19 cellular contexts compared by ENCODE assay signal in genomic region chr22:22756109-22756508, GRCh38.
"Had no signal": no experiment of that assay in that cellular context is flagged by ENCODE, and none has a peak within 500 bp of the region (broad histone marks: within the 10 kb centered on the region; RNA-seq: fewer than 3 reads in every experiment).

No MANE protein-coding gene starts in this region.

- H3K4me3 Mint-ChIP-seq: activated CD4-positive, alpha-beta memory T cell treated with anti-CD3 and anti-CD28 coated beads for 36 hours; activated T-cell treated with anti-CD3 and anti-CD28 coated beads, Interleukin-2, amount 50 U/mL, for 72 hours; brain had no signal

- H3K4me3 ChIP-seq: gastrocnemius medialis, right atrium auricular region had no signal

- H3K27ac Mint-ChIP-seq: activated CD4-positive, alpha-beta memory T cell treated with anti-CD3 and anti-CD28 coated beads for 36 hours; brain had no signal

- H3K9me2 ChIP-seq: SK-N-SH had no signal

- H3K36me3 ChIP-seq: gastrocnemius medialis, right atrium auricular region had no signal

- H3K27me3 Mint-ChIP-seq: activated CD4-positive, alpha-beta memory T cell treated with anti-CD3 and anti-CD28 coated beads for 36 hours; activated naive CD8-positive, alpha-beta T cell; naive B cell had no signal

- ATAC-seq: activated T-cell treated with anti-CD3 and anti-CD28 coated beads, Interleukin-2, amount 50 U/mL, for 72 hours; gastrocnemius medialis had no signal

- H3K9me3 ChIP-seq: gastrocnemius medialis, right atrium auricular region, SK-N-SH had no signal

- H3K4me1 ChIP-seq: gastrocnemius medialis, right atrium auricular region had no signal

- H3K27me3 ChIP-seq: right atrium auricular region had no signal

- H3K36me3 Mint-ChIP-seq: activated CD4-positive, alpha-beta memory T cell treated with anti-CD3 and anti-CD28 coated beads for 36 hours; activated naive CD8-positive, alpha-beta T cell; brain; naive B cell had no signal

- H3K9me3 Mint-ChIP-seq: activated CD4-positive, alpha-beta memory T cell treated with anti-CD3 and anti-CD28 coated beads for 36 hours; activated T-cell treated with anti-CD3 and anti-CD28 coated beads, Interleukin-2, amount 50 U/mL, for 72 hours; brain had no signal

- H3K4me2 ChIP-seq: SK-N-SH had no signal

- H3K4me1 Mint-ChIP-seq: brain had no signal

- DNase-seq: activated CD4-positive, alpha-beta memory T cell treated with anti-CD3 and anti-CD28 coated beads for 36 hours; activated CD8-positive, alpha-beta memory T cell treated with anti-CD3 and anti-CD28 coated beads, Interleukin-2, amount 50 U/mL, for 48 hours; activated T-cell treated with anti-CD3 and anti-CD28 coated beads, Interleukin-2, amount 50 U/mL, for 72 hours; amniotic stem cell; central memory CD4-positive, alpha-beta T cell; effector memory CD4-positive, alpha-beta T cell; gastrocnemius medialis; naive B cell; SK-N-SH; stimulated activated CD4-positive, alpha-beta T cell treated with anti-CD3 and anti-CD28 coated beads, Interleukin-15, amount 100 ng/mL, for 24 hours; stimulated activated CD4-positive, alpha-beta T cell treated with anti-CD3 and anti-CD28 coated beads, Interleukin-4, amount 100 ng/mL, for 1 hour; stimulated activated naive CD4-positive, alpha-beta T cell treated with Interleukin-2 at 50 U/mL for 16 hours; substantia nigra; T-helper 1 cell; T1000; trophoblast cell had no signal

- H3K9ac ChIP-seq: SK-N-SH had no signal

- H3K27ac ChIP-seq: gastrocnemius medialis, right atrium auricular region had no signal
